ENCODE assay signal across 1 cellular context in genomic region chr2:85175369-85176299, GRCh38.
TF ChIP-seq lines count a peak whose summit lies in the region.

No MANE protein-coding gene starts in this region.

TF ChIP-seq in SK-N-SH, 30 proteins besides CTCF, POLR2A, EP300 and RAD21 (continued from another document):
- no peak for TF ChIP-seq PBX3 (IDR thresholded peaks at IDR 0.05)
- TF ChIP-seq GATA2 (CRISPR knock-in tag; IDR thresholded peaks at IDR 0.05), result no peak
- no peak for TF ChIP-seq CHD2 (IDR thresholded peaks at IDR 0.05; ENCODE audit: low read length, partially characterized antibody)
- no peak for TF ChIP-seq REST (IDR thresholded peaks at IDR 0.05; ENCODE audit: low read depth, low read length)
- TF ChIP-seq, protein P1, sequence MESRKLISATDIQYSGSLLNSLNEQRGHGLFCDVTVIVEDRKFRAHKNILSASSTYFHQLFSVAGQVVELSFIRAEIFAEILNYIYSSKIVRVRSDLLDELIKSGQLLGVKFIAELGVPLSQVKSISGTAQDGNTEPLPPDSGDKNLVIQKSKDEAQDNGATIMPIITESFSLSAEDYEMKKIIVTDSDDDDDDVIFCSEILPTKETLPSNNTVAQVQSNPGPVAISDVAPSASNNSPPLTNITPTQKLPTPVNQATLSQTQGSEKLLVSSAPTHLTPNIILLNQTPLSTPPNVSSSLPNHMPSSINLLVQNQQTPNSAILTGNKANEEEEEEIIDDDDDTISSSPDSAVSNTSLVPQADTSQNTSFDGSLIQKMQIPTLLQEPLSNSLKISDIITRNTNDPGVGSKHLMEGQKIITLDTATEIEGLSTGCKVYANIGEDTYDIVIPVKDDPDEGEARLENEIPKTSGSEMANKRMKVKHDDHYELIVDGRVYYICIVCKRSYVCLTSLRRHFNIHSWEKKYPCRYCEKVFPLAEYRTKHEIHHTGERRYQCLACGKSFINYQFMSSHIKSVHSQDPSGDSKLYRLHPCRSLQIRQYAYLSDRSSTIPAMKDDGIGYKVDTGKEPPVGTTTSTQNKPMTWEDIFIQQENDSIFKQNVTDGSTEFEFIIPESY (IDR thresholded peaks at IDR 0.05; ENCODE audit: borderline replicate concordance, low read depth), result no peak
- no peak for TF ChIP-seq USF1 (IDR thresholded peaks at IDR 0.05; ENCODE audit: borderline replicate concordance, low read depth)
- no peak for TF ChIP-seq YY1 (IDR thresholded peaks at IDR 0.05; ENCODE audit: low read depth)
- TF ChIP-seq FOXJ3 (CRISPR knock-in tag; IDR thresholded peaks at IDR 0.05), result no peak
- no peak for TF ChIP-seq POLR2AphosphoS5 (IDR thresholded peaks at IDR 0.05; ENCODE audit: low read depth, low read length)
- TF ChIP-seq EZH2phosphoT487 (IDR thresholded peaks at IDR 0.05; ENCODE audit: borderline replicate concordance, low read depth), result no peak
- TF ChIP-seq JUND (IDR thresholded peaks at IDR 0.05), result no peak
